In the genomic region with DNA sequence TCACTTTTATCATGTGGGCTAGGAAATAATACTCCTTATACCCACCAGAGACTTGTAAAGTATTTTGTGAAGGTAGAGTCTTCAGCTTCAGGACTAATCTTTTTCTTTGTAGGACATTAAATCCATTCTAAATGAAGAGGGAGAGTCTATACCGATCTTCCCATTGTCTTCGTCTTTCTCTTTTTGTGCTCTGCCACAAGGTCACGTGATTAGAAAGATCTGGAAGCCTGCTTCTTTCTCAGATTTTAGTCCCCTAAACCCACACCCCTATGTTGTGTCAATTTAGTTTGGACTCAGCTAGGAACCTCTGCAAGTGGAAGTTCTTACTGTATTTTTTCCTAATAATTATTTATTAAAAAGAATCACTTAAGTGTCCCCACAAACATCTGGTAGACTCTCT, we compare ENCODE assay signal across 2 cellular contexts.
A peak's percentile ranks its signal among the peaks of the same experiment; 100 is the strongest.
TF ChIP-seq lines count a peak whose summit lies in the region.

No MANE protein-coding gene starts in this region.

TF ChIP-seq in HepG2, 621 proteins besides CTCF, POLR2A, EP300 and RAD21:
- TF ChIP-seq RAD51 (IDR thresholded peaks at IDR 0.05; ENCODE audit: borderline replicate concordance): peak; percentile 76
- TF ChIP-seq, protein P1, sequence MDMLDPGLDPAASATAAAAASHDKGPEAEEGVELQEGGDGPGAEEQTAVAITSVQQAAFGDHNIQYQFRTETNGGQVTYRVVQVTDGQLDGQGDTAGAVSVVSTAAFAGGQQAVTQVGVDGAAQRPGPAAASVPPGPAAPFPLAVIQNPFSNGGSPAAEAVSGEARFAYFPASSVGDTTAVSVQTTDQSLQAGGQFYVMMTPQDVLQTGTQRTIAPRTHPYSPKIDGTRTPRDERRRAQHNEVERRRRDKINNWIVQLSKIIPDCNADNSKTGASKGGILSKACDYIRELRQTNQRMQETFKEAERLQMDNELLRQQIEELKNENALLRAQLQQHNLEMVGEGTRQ (IDR thresholded peaks at IDR 0.05; ENCODE audit: low read depth, low read length): peak; percentile 57
- TF ChIP-seq, protein P1 (CRISPR knock-in tag; IDR thresholded peaks at IDR 0.05; ENCODE audit: borderline replicate concordance): no peak
- no peak for TF ChIP-seq ZNF234 (CRISPR knock-in tag; conservative IDR thresholded peaks at IDR 0.05)
TF ChIP-seq in HepG2: peak in this region for 2.

TF ChIP-seq in H1, 55 proteins besides CTCF, POLR2A, EP300 and RAD21:
- TF ChIP-seq NANOG (IDR thresholded peaks at IDR 0.05; ENCODE audit: insufficient read depth, low read depth, low read length, poor library complexity, severe bottlenecking): no peak
- no peak for TF ChIP-seq CTBP2 (IDR thresholded peaks at IDR 0.05; ENCODE audit: borderline replicate concordance, insufficient read depth, insufficient read length, low read length)
- TF ChIP-seq SP1 (IDR thresholded peaks at IDR 0.05; ENCODE audit: low read depth, low read length): no peak
- no peak for TF ChIP-seq GABPA (IDR thresholded peaks at IDR 0.05; ENCODE audit: borderline replicate concordance, insufficient read depth, low read length)
- no peak for TF ChIP-seq BCL11A (IDR thresholded peaks at IDR 0.05; ENCODE audit: low read depth in 2 of 2, low read length in 2 of 2)
- TF ChIP-seq, protein P1 (IDR thresholded peaks at IDR 0.05; ENCODE audit: low read length): no peak
- no peak for TF ChIP-seq RBBP5 (IDR thresholded peaks at IDR 0.05; ENCODE audit: borderline replicate concordance, low read depth, low read length)
- no peak for TF ChIP-seq SIRT6 (IDR thresholded peaks at IDR 0.05; ENCODE audit: low read length)
- TF ChIP-seq, protein P2, sequence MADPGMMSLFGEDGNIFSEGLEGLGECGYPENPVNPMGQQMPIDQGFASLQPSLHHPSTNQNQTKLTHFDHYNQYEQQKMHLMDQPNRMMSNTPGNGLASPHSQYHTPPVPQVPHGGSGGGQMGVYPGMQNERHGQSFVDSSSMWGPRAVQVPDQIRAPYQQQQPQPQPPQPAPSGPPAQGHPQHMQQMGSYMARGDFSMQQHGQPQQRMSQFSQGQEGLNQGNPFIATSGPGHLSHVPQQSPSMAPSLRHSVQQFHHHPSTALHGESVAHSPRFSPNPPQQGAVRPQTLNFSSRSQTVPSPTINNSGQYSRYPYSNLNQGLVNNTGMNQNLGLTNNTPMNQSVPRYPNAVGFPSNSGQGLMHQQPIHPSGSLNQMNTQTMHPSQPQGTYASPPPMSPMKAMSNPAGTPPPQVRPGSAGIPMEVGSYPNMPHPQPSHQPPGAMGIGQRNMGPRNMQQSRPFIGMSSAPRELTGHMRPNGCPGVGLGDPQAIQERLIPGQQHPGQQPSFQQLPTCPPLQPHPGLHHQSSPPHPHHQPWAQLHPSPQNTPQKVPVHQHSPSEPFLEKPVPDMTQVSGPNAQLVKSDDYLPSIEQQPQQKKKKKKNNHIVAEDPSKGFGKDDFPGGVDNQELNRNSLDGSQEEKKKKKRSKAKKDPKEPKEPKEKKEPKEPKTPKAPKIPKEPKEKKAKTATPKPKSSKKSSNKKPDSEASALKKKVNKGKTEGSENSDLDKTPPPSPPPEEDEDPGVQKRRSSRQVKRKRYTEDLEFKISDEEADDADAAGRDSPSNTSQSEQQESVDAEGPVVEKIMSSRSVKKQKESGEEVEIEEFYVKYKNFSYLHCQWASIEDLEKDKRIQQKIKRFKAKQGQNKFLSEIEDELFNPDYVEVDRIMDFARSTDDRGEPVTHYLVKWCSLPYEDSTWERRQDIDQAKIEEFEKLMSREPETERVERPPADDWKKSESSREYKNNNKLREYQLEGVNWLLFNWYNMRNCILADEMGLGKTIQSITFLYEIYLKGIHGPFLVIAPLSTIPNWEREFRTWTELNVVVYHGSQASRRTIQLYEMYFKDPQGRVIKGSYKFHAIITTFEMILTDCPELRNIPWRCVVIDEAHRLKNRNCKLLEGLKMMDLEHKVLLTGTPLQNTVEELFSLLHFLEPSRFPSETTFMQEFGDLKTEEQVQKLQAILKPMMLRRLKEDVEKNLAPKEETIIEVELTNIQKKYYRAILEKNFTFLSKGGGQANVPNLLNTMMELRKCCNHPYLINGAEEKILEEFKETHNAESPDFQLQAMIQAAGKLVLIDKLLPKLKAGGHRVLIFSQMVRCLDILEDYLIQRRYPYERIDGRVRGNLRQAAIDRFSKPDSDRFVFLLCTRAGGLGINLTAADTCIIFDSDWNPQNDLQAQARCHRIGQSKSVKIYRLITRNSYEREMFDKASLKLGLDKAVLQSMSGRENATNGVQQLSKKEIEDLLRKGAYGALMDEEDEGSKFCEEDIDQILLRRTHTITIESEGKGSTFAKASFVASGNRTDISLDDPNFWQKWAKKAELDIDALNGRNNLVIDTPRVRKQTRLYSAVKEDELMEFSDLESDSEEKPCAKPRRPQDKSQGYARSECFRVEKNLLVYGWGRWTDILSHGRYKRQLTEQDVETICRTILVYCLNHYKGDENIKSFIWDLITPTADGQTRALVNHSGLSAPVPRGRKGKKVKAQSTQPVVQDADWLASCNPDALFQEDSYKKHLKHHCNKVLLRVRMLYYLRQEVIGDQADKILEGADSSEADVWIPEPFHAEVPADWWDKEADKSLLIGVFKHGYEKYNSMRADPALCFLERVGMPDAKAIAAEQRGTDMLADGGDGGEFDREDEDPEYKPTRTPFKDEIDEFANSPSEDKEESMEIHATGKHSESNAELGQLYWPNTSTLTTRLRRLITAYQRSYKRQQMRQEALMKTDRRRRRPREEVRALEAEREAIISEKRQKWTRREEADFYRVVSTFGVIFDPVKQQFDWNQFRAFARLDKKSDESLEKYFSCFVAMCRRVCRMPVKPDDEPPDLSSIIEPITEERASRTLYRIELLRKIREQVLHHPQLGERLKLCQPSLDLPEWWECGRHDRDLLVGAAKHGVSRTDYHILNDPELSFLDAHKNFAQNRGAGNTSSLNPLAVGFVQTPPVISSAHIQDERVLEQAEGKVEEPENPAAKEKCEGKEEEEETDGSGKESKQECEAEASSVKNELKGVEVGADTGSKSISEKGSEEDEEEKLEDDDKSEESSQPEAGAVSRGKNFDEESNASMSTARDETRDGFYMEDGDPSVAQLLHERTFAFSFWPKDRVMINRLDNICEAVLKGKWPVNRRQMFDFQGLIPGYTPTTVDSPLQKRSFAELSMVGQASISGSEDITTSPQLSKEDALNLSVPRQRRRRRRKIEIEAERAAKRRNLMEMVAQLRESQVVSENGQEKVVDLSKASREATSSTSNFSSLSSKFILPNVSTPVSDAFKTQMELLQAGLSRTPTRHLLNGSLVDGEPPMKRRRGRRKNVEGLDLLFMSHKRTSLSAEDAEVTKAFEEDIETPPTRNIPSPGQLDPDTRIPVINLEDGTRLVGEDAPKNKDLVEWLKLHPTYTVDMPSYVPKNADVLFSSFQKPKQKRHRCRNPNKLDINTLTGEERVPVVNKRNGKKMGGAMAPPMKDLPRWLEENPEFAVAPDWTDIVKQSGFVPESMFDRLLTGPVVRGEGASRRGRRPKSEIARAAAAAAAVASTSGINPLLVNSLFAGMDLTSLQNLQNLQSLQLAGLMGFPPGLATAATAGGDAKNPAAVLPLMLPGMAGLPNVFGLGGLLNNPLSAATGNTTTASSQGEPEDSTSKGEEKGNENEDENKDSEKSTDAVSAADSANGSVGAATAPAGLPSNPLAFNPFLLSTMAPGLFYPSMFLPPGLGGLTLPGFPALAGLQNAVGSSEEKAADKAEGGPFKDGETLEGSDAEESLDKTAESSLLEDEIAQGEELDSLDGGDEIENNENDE (IDR thresholded peaks at IDR 0.05; ENCODE audit: insufficient replicate concordance, low read length): no peak
- no peak for TF ChIP-seq ASH2L (IDR thresholded peaks at IDR 0.05; ENCODE audit: low read length)
